In genomic region chr2:5555636-5556035, GRCh38 we compare ENCODE assay signal across 1 cellular context.
TF ChIP-seq lines count a peak whose summit lies in the region.

No MANE protein-coding gene starts in this region.

TF ChIP-seq in H1, 55 proteins besides CTCF, POLR2A, EP300 and RAD21:
- TF ChIP-seq POU5F1 (IDR thresholded peaks at IDR 0.05; ENCODE audit: low read depth, low read length) (no peak), CHD1 (IDR thresholded peaks at IDR 0.05; ENCODE audit: low read depth, low read length) (no peak), EGR1 (IDR thresholded peaks at IDR 0.05; ENCODE audit: borderline replicate concordance, low read depth, low read length) (no peak), BACH1 (IDR thresholded peaks at IDR 0.05; ENCODE audit: low read length) (no peak), ATF2 (IDR thresholded peaks at IDR 0.05; ENCODE audit: low read length) (no peak), ASH2L (IDR thresholded peaks at IDR 0.05; ENCODE audit: low read length) (no peak), FOSL1 (IDR thresholded peaks at IDR 0.05; ENCODE audit: insufficient read depth, low read depth, low read length) (no peak), NRF1 (IDR thresholded peaks at IDR 0.05; ENCODE audit: low read depth, low read length) (no peak), JUND (IDR thresholded peaks at IDR 0.05; ENCODE audit: low read length) (no peak), KDM1A (IDR thresholded peaks at IDR 0.05; ENCODE audit: borderline replicate concordance, low read length) (no peak), SUZ12 (IDR thresholded peaks at IDR 0.05; ENCODE audit: low read length) (no peak), SIX5 (IDR thresholded peaks at IDR 0.05; ENCODE audit: low read depth, low read length) (no peak), TAF1 (IDR thresholded peaks at IDR 0.05; ENCODE audit: low read depth, low read length) (no peak), ZNF274 (IDR thresholded peaks at IDR 0.05; ENCODE audit: borderline replicate concordance, extremely low read depth, low read length) (no peak), SIRT6 (IDR thresholded peaks at IDR 0.05; ENCODE audit: low read length) (no peak), HDAC2 (IDR thresholded peaks at IDR 0.05; ENCODE audit: borderline replicate concordance in 1 of 2, low read depth in 2 of 2, low read length in 2 of 2) (no peak), RXRA (IDR thresholded peaks at IDR 0.05; ENCODE audit: insufficient read depth, low read depth, low read length) (no peak), SRF (IDR thresholded peaks at IDR 0.05; ENCODE audit: low read depth, low read length) (no peak), SP4 (IDR thresholded peaks at IDR 0.05; ENCODE audit: low read length) (no peak)
TF ChIP-seq in H1: peak in this region for 0.
